ENCODE assay signal across 9 cellular contexts in the genomic region with DNA sequence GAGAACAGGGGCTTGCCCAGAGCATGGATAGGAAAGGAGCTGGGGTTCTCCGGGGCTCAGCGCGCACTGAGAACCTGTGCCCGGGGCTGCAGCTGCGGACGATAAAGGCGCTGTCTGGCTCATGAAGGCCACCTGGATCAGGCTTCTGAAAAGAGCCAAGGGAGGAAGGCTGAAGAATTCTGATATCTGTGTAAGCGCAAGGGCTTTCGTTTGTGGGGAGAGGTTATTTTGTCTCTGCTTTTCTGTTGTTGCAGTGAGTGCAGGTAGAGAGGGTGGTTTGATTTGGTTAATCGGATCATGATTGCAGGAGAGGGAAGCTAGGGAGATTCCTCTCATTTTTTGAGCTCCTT.
DNase-seq lines count a peak whose midpoint lies in the region; ATAC-seq lines count a peak whose summit lies in the region.
"Had no signal": no experiment of that assay in that cellular context is flagged by ENCODE, and none has a peak within 500 bp of the region (broad histone marks: within the 10 kb centered on the region; RNA-seq: fewer than 3 reads in every experiment).

No MANE protein-coding gene starts in this region.

- H3K27ac ChIP-seq in iPS DF 6.9 (ENCODE audit: low read length): no peak overlapping the region
- H3K27ac ChIP-seq: BLaER1 treated with 17β-estradiol and CSF1 and Interleukin-3, amounts not matched to agents 10 nM and 100 nM had no signal

- H3K4me1 Mint-ChIP-seq in activated CD4-positive, alpha-beta T cell treated with anti-CD3 and anti-CD28 coated beads for 36 hours: peaks cover 9% of the 10 kb centered on the region

- no peak overlapping the region for H3K27ac Mint-ChIP-seq in activated CD4-positive, alpha-beta T cell treated with anti-CD3 and anti-CD28 coated beads for 36 hours

- no peak for ATAC-seq in activated CD4-positive, alpha-beta T cell treated with anti-CD3 and anti-CD28 coated beads for 36 hours
- no peak for ATAC-seq in HG03196 (IDR thresholded peaks at IDR 0.05; ENCODE audit: unreplicated experiment)

- peak overlapping the region; percentile 19 for H3K4me3 Mint-ChIP-seq in activated CD4-positive, alpha-beta T cell treated with anti-CD3 and anti-CD28 coated beads for 36 hours

- no peaks in the 10 kb centered on the region for H3K27me3 ChIP-seq in iPS DF 6.9 (ENCODE audit: control insufficient read depth, insufficient read depth, low read length)
- H3K27me3 ChIP-seq: BLaER1 treated with 17β-estradiol and CSF1 and Interleukin-3, amounts not matched to agents 10 nM and 100 nM had no signal

- H3K27me3 Mint-ChIP-seq in activated CD4-positive, alpha-beta T cell treated with anti-CD3 and anti-CD28 coated beads for 36 hours: peaks cover 5% of the 10 kb centered on the region

- no peaks in the 10 kb centered on the region for H3K36me3 Mint-ChIP-seq in activated CD4-positive, alpha-beta T cell treated with anti-CD3 and anti-CD28 coated beads for 36 hours (ENCODE audit: low read depth)

- CTCF ChIA-PET in activated CD4-positive, alpha-beta T cell treated with anti-CD3 and anti-CD28 coated beads for 36 hours (lab: Charles Lee): interaction anchor here (0.5 to 0.7 kb wide), 2 partner anchors 9 to 363 kb away, joined by 3 read pairs; no protein-coding TSS in a partner anchor

- no peaks in the 10 kb centered on the region for H3K4me1 ChIP-seq in iPS DF 6.9 (ENCODE audit: control insufficient read depth, insufficient read depth, low read length)
- H3K4me1 ChIP-seq: BLaER1 treated with 17β-estradiol and CSF1 and Interleukin-3, amounts not matched to agents 10 nM and 100 nM had no signal

- no peak for DNase-seq in activated CD4-positive, alpha-beta T cell treated with anti-CD3 and anti-CD28 coated beads for 36 hours
- DNase-seq in activated CD4-positive, alpha-beta T cell treated with anti-CD3 and anti-CD28 coated beads for 1 hour: no peak
- DNase-seq in RPMI8226 (peak; percentile 12), iPS DF 6.9 (ENCODE audit: low read depth, low spot score) (no peak), superior temporal gyrus (ENCODE audit: extremely low spot score) (peak; percentile 30), germinal center (ENCODE audit: low spot score) (no peak)
- DNase-seq in effector CD8-positive, alpha-beta T cell (lab: John Stamatoyannopoulos, UW): no peak

- H3K9me3 ChIP-seq in iPS DF 6.9 (ENCODE audit: control insufficient read depth, insufficient read depth, low read length): no peaks in the 10 kb centered on the region
- H3K9me3 ChIP-seq: BLaER1 treated with 17β-estradiol and CSF1 and Interleukin-3, amounts not matched to agents 10 nM and 100 nM had no signal

- H3K9me3 Mint-ChIP-seq in activated CD4-positive, alpha-beta T cell treated with anti-CD3 and anti-CD28 coated beads for 36 hours (ENCODE audit: low read depth): no peaks in the 10 kb centered on the region

- POLR2A ChIA-PET in activated CD4-positive, alpha-beta T cell treated with anti-CD3 and anti-CD28 coated beads for 36 hours (lab: Charles Lee): interaction anchor here (0.5 kb wide), 1 partner anchor 438 kb away, joined by 5 read pairs; no protein-coding TSS in a partner anchor

- WGBS in iPS DF 6.9 (ENCODE audit: insufficient coverage, insufficient read length): no CpG with 5 or more reads among the region's 10 CpGs

- intact Hi-C loops in activated CD4-positive, alpha-beta T cell treated with anti-CD3 and anti-CD28 coated beads for 36 hours (cut with DNase I, micrococcal nuclease): no loop called here

- H3K36me3 ChIP-seq in iPS DF 6.9 (ENCODE audit: control insufficient read depth, insufficient read depth, low read length): no peaks in the 10 kb centered on the region
- H3K36me3 ChIP-seq: BLaER1 treated with 17β-estradiol and CSF1 and Interleukin-3, amounts not matched to agents 10 nM and 100 nM had no signal

- peak overlapping the region; percentile 25; the same call in 1 of the 2 replicates for H3K4me3 ChIP-seq in iPS DF 6.9 (ENCODE audit: low read length)
- H3K4me3 ChIP-seq: BLaER1 treated with 17β-estradiol and CSF1 and Interleukin-3, amounts not matched to agents 10 nM and 100 nM had no signal

Comparison
In these comparisons a context has a peak if more than half of its experiments do, and no peak if none do; other contexts are left out.
1. DNase-seq: peak in RPMI8226 (single experiment) and superior temporal gyrus (single experiment); none in activated CD4-positive, alpha-beta T cell treated with anti-CD3 and anti-CD28 coated beads for 36 hours (single experiment), activated CD4-positive, alpha-beta T cell treated with anti-CD3 and anti-CD28 coated beads for 1 hour (single experiment), iPS DF 6.9 (single experiment), effector CD8-positive, alpha-beta T cell (single experiment) and germinal center (single experiment).